In genomic region chr19:35740108-35740422, GRCh38 we compare ENCODE assay signal across 8 cellular contexts. TPM values are rescaled to one million over a fixed set of nuclear protein-coding genes. Genes with fewer than 3 reads are reported as not detected.
DNase-seq lines count a peak whose midpoint lies in the region; ATAC-seq and TF ChIP-seq lines count a peak whose summit lies in the region.

No MANE protein-coding gene starts in this region.

- H3K9ac ChIP-seq in SK-N-MC (ENCODE audit: insufficient read length) = peak overlapping the region; percentile 76

- CTCF ChIA-PET in AG04449 (lab: Yijun Ruan, JAX) = interaction anchor here (0.9 to 1.4 kb wide), 5 partner anchors 8 to 79 kb away, joined by 3 to 4 read pairs (median 3); partner anchors contain the start of gene LIN37

- no peak for TF ChIP-seq CTCF in AG04449 (IDR thresholded peaks at IDR 0.05; ENCODE audit: insufficient read depth, low read length, missing control alignments)

- POLR2A ChIA-PET in AG04449 (lab: Yijun Ruan, JAX) = interaction anchor here (0.7 to 1.7 kb wide), 6 partner anchors 8 to 191 kb away, joined by 3 to 6 read pairs (median 5); partner anchors contain the start of genes HSPB6 and LIN37

- peaks cover 4% of the 10 kb centered on the region for H3K4me1 ChIP-seq in right cardiac atrium (ENCODE audit: control insufficient read depth, insufficient read depth, low read length)

- ATAC-seq in GM21515 (IDR thresholded peaks at IDR 0.05; ENCODE audit: unreplicated experiment) = peak; percentile 19
- ATAC-seq in right cardiac atrium = no peak

- intact Hi-C loops in right cardiac atrium (cut with DNase I) = no loop called here

- peaks cover 37% of the 10 kb centered on the region for H3K36me3 Mint-ChIP-seq in stimulated activated naive CD8-positive, alpha-beta T cell treated with anti-CD3 and anti-CD28 coated beads, Interleukin-15, Interleukin-2, amounts not matched to agents 100 ng/mL and 50 ng/mL, for 24 hours (ENCODE audit: low read depth)

- no peaks in the 10 kb centered on the region for H3K27me3 ChIP-seq in right cardiac atrium (ENCODE audit: control insufficient read depth, insufficient read depth)

- H3K27ac Mint-ChIP-seq in stimulated activated naive CD8-positive, alpha-beta T cell treated with anti-CD3 and anti-CD28 coated beads, Interleukin-15, Interleukin-2, amounts not matched to agents 100 ng/mL and 50 ng/mL, for 24 hours = peak overlapping the region; percentile 91

- peaks cover 41% of the 10 kb centered on the region for H3K4me1 Mint-ChIP-seq in stimulated activated naive CD8-positive, alpha-beta T cell treated with anti-CD3 and anti-CD28 coated beads, Interleukin-15, Interleukin-2, amounts not matched to agents 100 ng/mL and 50 ng/mL, for 24 hours (ENCODE audit: low read depth)

- no peaks in the 10 kb centered on the region for H3K27me3 Mint-ChIP-seq in stimulated activated naive CD8-positive, alpha-beta T cell treated with anti-CD3 and anti-CD28 coated beads, Interleukin-15, Interleukin-2, amounts not matched to agents 100 ng/mL and 50 ng/mL, for 24 hours

- H3K9me3 ChIP-seq in SK-N-MC (ENCODE audit: low read depth, low read length) = no peaks in the 10 kb centered on the region
- H3K9me3 ChIP-seq in right cardiac atrium (ENCODE audit: control insufficient read depth, low read length) = no peaks in the 10 kb centered on the region

- no peaks in the 10 kb centered on the region for H3K9me3 Mint-ChIP-seq in stimulated activated naive CD8-positive, alpha-beta T cell treated with anti-CD3 and anti-CD28 coated beads, Interleukin-15, Interleukin-2, amounts not matched to agents 100 ng/mL and 50 ng/mL, for 24 hours

- H3K4me3 ChIP-seq in AG04449 (ENCODE audit: low read depth, low read length) (peak overlapping the region; percentile 69), SK-N-MC (peak overlapping the region; percentile 86), right cardiac atrium (ENCODE audit: low read length) (peak overlapping the region; percentile 55)

- H3K36me3 ChIP-seq in SK-N-MC (ENCODE audit: insufficient read depth, low read length) = peaks cover 29% of the 10 kb centered on the region; the same call in 1 of the 2 replicates

- H3K27ac ChIP-seq in SK-N-MC (no peak overlapping the region), right cardiac atrium (ENCODE audit: low read length) (peak overlapping the region; percentile 68)

- no peak for DNase-seq in AG04449 (ENCODE audit: low read depth, low spot score)
- no peak for DNase-seq in SK-N-MC (ENCODE audit: low read depth, low spot score)
- DNase-seq in right cardiac atrium = no peak
- DNase-seq in stimulated activated CD4-positive, alpha-beta T cell treated with anti-CD3 and anti-CD28 coated beads, Interleukin-15, amount 100 ng/mL, for 24 hours = no peak
- DNase-seq in NCI-H774 (lab: John Stamatoyannopoulos, UW) = no peak
- DNase-seq in GDM1 (lab: John Stamatoyannopoulos, UW) = no peak

- 1% methylated on average over 16 of the region's 16 CpGs for WGBS in right cardiac atrium

- peak overlapping the region; percentile 95 for H3K4me3 Mint-ChIP-seq in stimulated activated naive CD8-positive, alpha-beta T cell treated with anti-CD3 and anti-CD28 coated beads, Interleukin-15, Interleukin-2, amounts not matched to agents 100 ng/mL and 50 ng/mL, for 24 hours

RNA-seq across cellular contexts. Expression of gene IGFLR1, which starts 2.2 kb away (rescaled TPM):
- 1 to 10 TPM; 1.8 to 6.3 (median 4.4) TPM for total RNA-seq in right cardiac atrium
- 4.7 TPM for polyA plus RNA-seq in right cardiac atrium

RNA-seq across cellular contexts. Expression of gene U2AF1L4, which starts 5.2 kb away (rescaled TPM):
- 10 to 100 TPM; 19.6 to 31.3 (median 22.8) TPM for total RNA-seq in right cardiac atrium
- 32.3 TPM for polyA plus RNA-seq in right cardiac atrium

RNA-seq across cellular contexts. Expression of gene PSENEN, which starts 5.4 kb away (rescaled TPM):
- 10 to 100 TPM; 40.0 to 50.4 (median 43.8) TPM for total RNA-seq in right cardiac atrium
- 69.7 TPM for polyA plus RNA-seq in right cardiac atrium

RNA-seq across cellular contexts. Expression of gene LIN37, which starts 8.3 kb away (rescaled TPM):
- 10 to 100 TPM in 2 of 4 donors, 1 to 10 TPM in 2; 8.2 to 14.6 (median 10.3) TPM for total RNA-seq in right cardiac atrium
- 17.9 TPM for polyA plus RNA-seq in right cardiac atrium

RNA-seq across cellular contexts. Expression of gene HSPB6, which starts 16.8 kb away (rescaled TPM):
- 100 to 1,000 TPM; 107 to 207 (median 148) TPM for total RNA-seq in right cardiac atrium
- 209 TPM for polyA plus RNA-seq in right cardiac atrium
